8 cellular contexts compared by ENCODE assay signal in the genomic region with DNA sequence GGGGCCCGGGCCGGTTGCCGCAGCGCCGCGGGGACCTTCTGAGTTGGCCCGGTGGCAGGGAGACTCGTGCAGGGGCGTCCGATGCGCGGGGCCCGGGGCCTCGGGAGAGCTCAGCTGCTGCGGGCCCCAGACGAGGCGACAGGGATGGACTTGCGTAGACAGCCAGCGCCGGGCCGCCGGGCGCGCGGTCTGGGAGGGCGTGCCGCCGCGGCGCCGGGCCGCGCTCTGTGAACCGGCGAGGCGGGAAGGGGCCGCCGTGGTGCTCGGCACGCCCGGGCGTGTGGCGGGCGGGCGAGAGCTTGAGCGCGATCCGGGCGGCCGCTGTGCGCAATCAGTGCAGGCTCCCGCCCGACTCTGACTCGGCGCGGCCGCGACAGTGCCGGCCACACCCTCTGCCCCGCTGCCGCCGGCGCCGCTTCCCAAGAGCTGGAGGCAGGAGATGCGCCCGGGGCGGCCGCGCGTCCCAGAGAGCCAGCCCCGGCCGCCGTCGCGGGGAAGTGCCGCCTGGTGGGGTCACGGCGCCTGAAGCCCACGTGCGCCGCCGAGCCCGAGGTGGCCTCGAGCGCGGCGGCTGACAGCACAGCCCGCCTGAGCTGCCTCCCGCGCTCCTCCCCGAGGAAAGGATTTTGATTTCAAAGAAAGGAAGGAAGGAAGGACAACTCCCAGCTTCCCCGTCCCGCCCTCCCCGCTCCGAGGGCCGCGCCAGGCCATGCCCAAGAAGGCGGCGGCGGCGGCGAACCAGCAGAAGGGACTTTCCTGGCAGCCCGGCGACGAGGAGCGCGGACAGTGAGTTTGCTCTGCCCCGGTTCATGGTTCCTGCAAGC. TPM values are rescaled to one million over a fixed set of nuclear protein-coding genes. Genes with fewer than 3 reads are reported as not detected.
DNase-seq lines count a peak whose midpoint lies in the region; ATAC-seq and TF ChIP-seq lines count a peak whose summit lies in the region.

No MANE protein-coding gene starts in this region.

- H3K9me3 ChIP-seq in smooth muscle cell (replicated peaks; ENCODE audit: low read depth) = no peaks in the 10 kb centered on the region

- peak overlapping the region; percentile 82 for H3K4me3 Mint-ChIP-seq in MCF 10A (ENCODE audit: unreplicated experiment)

- H3K27ac Mint-ChIP-seq in MCF 10A (ENCODE audit: low read depth, unreplicated experiment) = peak overlapping the region; percentile 64

- H3K36me3 Mint-ChIP-seq in MCF 10A (ENCODE audit: insufficient read depth, unreplicated experiment) = peaks cover 15% of the 10 kb centered on the region

- intact Hi-C loops in MCF 10A (cut with micrococcal nuclease) = loop anchor here (2.0 to 5.0 kb wide), 2 partner anchors 106 to 265 kb away; no protein-coding TSS in a partner anchor

- peaks cover 48% of the 10 kb centered on the region for H4K20me1 ChIP-seq in smooth muscle cell (ENCODE audit: low read depth)

- no peaks in the 10 kb centered on the region for H3K4me1 ChIP-seq in smooth muscle cell (ENCODE audit: low read depth)

- H3K4me3 ChIP-seq in smooth muscle cell = peak overlapping the region; percentile 99

- no peaks in the 10 kb centered on the region for H3F3A ChIP-seq in smooth muscle cell (ENCODE audit: low read depth)

- peak overlapping the region; percentile 91 for H3K27ac ChIP-seq in smooth muscle cell (ENCODE audit: low read depth)

- peaks cover 25% of the 10 kb centered on the region for H3K4me1 Mint-ChIP-seq in MCF 10A (ENCODE audit: insufficient read depth, unreplicated experiment)

- POLR2A ChIA-PET in MCF 10A (lab: Yijun Ruan, JAX) = interaction anchor here (0.5 to 4.1 kb wide), 20 partner anchors 10 to 1049 kb away, joined by 3 to 76 read pairs (median 3); a partner anchor contains a TSS

- no peaks in the 10 kb centered on the region for H3K36me3 ChIP-seq in smooth muscle cell (ENCODE audit: low read depth)

- CTCF ChIA-PET in MCF 10A (lab: Yijun Ruan, JAX) = interaction anchor here (0.6 to 1.3 kb wide), 7 partner anchors 11 to 838 kb away, joined by 3 to 5 read pairs (median 3); no protein-coding TSS in a partner anchor

- no peaks in the 10 kb centered on the region for H3K27me3 Mint-ChIP-seq in MCF 10A (ENCODE audit: insufficient read depth, unreplicated experiment)

- 1% methylated on average over 97 of the region's 108 CpGs for WGBS in smooth muscle cell (ENCODE audit: low lambda C conversion rate)

- H3K79me2 ChIP-seq in smooth muscle cell (ENCODE audit: low read depth) = peaks cover 49% of the 10 kb centered on the region

- ATAC-seq in GM19463 (IDR thresholded peaks at IDR 0.05; ENCODE audit: unreplicated experiment) = peak; percentile 31
- peak; percentile 29 for ATAC-seq in HG03521 (IDR thresholded peaks at IDR 0.05; ENCODE audit: unreplicated experiment)

- peak overlapping the region; percentile 96 for H3K9ac ChIP-seq in smooth muscle cell (ENCODE audit: low read depth)

- no peaks in the 10 kb centered on the region for H3K9me3 Mint-ChIP-seq in MCF 10A (ENCODE audit: unreplicated experiment)

- H2AFZ ChIP-seq in smooth muscle cell (ENCODE audit: low read depth) = peak overlapping the region; percentile 96

- H3K4me2 ChIP-seq in smooth muscle cell = peak overlapping the region; percentile 85

- BruUV-seq in MCF 10A (replicated peaks; lab: Mats Ljungman, UMichigan) = no TSS peak

- H3K27me3 ChIP-seq in smooth muscle cell (ENCODE audit: low read depth) = no peaks in the 10 kb centered on the region

- DNase-seq in DMS53 (lab: John Stamatoyannopoulos, UW) (peak; percentile 78), T-helper 9 cell (peak; percentile 58), MCF 10A (ENCODE audit: unreplicated experiment) (peak; percentile 47), iPS-NIHi7 (ENCODE audit: extremely low spot score) (peak; percentile 49), smooth muscle cell (lab: John Stamatoyannopoulos, UW; ENCODE audit: unreplicated experiment) (peak; percentile 64), H4 (ENCODE audit: low spot score) (no peak)

- TF ChIP-seq CTCF in MCF 10A (IDR thresholded peaks at IDR 0.05; ENCODE audit: unreplicated experiment) (no peak), smooth muscle cell (IDR thresholded peaks at IDR 0.05; ENCODE audit: borderline replicate concordance, insufficient read depth, poor library complexity, severe bottlenecking) (no peak)

RNA-seq across cellular contexts. Expression of a gene that starts 0.7 kb away (rescaled TPM):
- total RNA-seq in MCF 10A (2022) = 17.1 and 18.3 TPM in 2 replicates
- total RNA-seq in smooth muscle cell = 10.7 and 11.3 TPM in 2 replicates
- polyA plus RNA-seq in smooth muscle cell = 11.9 and 14.1 TPM in 2 replicates
- 2.7 and 4.0 TPM in 2 replicates for total RNA-seq in H4 (2014; rRNA removed; shearing (Covaris generic))

RNA-seq across cellular contexts. Expression of a gene that starts 11.8 kb away (rescaled TPM):
- total RNA-seq in MCF 10A (2022) (29.7 and 30.2 TPM in 2 replicates), smooth muscle cell (20.1 and 25.6 TPM in 2 replicates)
- 41.4 and 57.4 TPM in 2 replicates for polyA plus RNA-seq in smooth muscle cell
- 23.8 and 28.9 TPM in 2 replicates for total RNA-seq in H4 (2014; rRNA removed; shearing (Covaris generic))
